In genomic region chr18:3869848-3870247, GRCh38 we compare ENCODE assay signal across 8 cellular contexts.
DNase-seq lines count a peak whose midpoint lies in the region; ATAC-seq, FAIRE-seq and TF ChIP-seq lines count a peak whose summit lies in the region.

No MANE protein-coding gene starts in this region.

- H3K27me3 Mint-ChIP-seq in CD14-positive monocyte (ENCODE audit: low read depth in 3 of 3): peaks cover 0 to 1% (median 0%) of the 10 kb centered on the region in 3 donors

- H3K4me1 ChIP-seq in PC-3 (ENCODE audit: insufficient read depth, low read length) (no peaks in the 10 kb centered on the region), sigmoid colon (no peaks in the 10 kb centered on the region)

- no peaks in the 10 kb centered on the region for H3K9me2 ChIP-seq in PC-3 (replicated peaks; ENCODE audit: low read length)

- H3K4me3 ChIP-seq in PC-3 (ENCODE audit: low read length) (no peak overlapping the region), fibroblast of pulmonary artery (replicated peaks; ENCODE audit: low read depth, low read length) (no peak overlapping the region), sigmoid colon (no peak overlapping the region)

- no peak overlapping the region for H3K4me3 Mint-ChIP-seq in CD14-positive monocyte

- peak; percentile 74 for ATAC-seq in PC-3

- H3K36me3 ChIP-seq in PC-3 (ENCODE audit: low read depth, low read length): no peaks in the 10 kb centered on the region
- no peaks in the 10 kb centered on the region for H3K36me3 ChIP-seq in sigmoid colon

- 14 to 34% methylated on average over 2 of the region's 2 CpGs for WGBS in sigmoid colon, 2 donors

- H3K4me2 ChIP-seq in PC-3 (ENCODE audit: low read length): no peak overlapping the region

- peaks cover 48% of the 10 kb centered on the region for H3K27me3 ChIP-seq in PC-3 (ENCODE audit: low read length)
- H3K27me3 ChIP-seq in sigmoid colon: no peaks in the 10 kb centered on the region

- H3K36me3 Mint-ChIP-seq in CD14-positive monocyte: no peaks in the 10 kb centered on the region

- H3K79me2 ChIP-seq in PC-3 (ENCODE audit: low read length): no peaks in the 10 kb centered on the region

- no peak overlapping the region for H2AFZ ChIP-seq in PC-3 (ENCODE audit: low read length)

- peaks cover 27% of the 10 kb centered on the region for H3K4me1 Mint-ChIP-seq in CD14-positive monocyte

- intact Hi-C loops in CD14-positive monocyte (cut with micrococcal nuclease) (loop anchor here (5.0 to 10.0 kb wide), 6 partner anchors 95 to 595 kb away; no protein-coding TSS in a partner anchor), PC-3 (cut with micrococcal nuclease) (loop anchor here (1.0 kb wide), 2 partner anchors 99 to 167 kb away; no protein-coding TSS in a partner anchor), sigmoid colon (cut with DNase I) (loop anchor here (1.0 to 5.0 kb wide), 2 partner anchors 99 to 168 kb away; no protein-coding TSS in a partner anchor)

- no peak for TF ChIP-seq EP300 in sigmoid colon (IDR thresholded peaks at IDR 0.05)

- peak; percentile 71 for TF ChIP-seq CTCF in CD14-positive monocyte (IDR thresholded peaks at IDR 0.05)
- TF ChIP-seq CTCF in PC-3 (conservative IDR thresholded peaks at IDR 0.05; ENCODE audit: low read depth, low read length): peak; percentile 76
- peak; percentile 55 for TF ChIP-seq CTCF in fibroblast of pulmonary artery (IDR thresholded peaks at IDR 0.05; ENCODE audit: low read length, missing control alignments)
- TF ChIP-seq CTCF in sigmoid colon (IDR thresholded peaks at IDR 0.05): peak in 3 of 4 experiments; percentile 14 to 37 (median 17)

- BruUV-seq in PC-3 (replicated peaks; lab: Mats Ljungman, UMichigan): no TSS peak

- H3F3A ChIP-seq in PC-3 (ENCODE audit: low read length, unreplicated experiment): no peaks in the 10 kb centered on the region

- TF ChIP-seq POLR2A in sigmoid colon (IDR thresholded peaks at IDR 0.05): no peak

- H3K9ac ChIP-seq in PC-3 (ENCODE audit: low read length): no peak overlapping the region

- H3K9me3 ChIP-seq in PC-3 (ENCODE audit: low read length) (no peaks in the 10 kb centered on the region), sigmoid colon (no peaks in the 10 kb centered on the region)

- FAIRE-seq in HTR-8/SVneo (lab: Jason Lieb, UNC): no peak

- H4K20me1 ChIP-seq in PC-3 (ENCODE audit: low read length): no peaks in the 10 kb centered on the region

- H3K27ac ChIP-seq in PC-3 (ENCODE audit: low read length) (no peak overlapping the region), sigmoid colon (no peak overlapping the region)

- H3K27ac Mint-ChIP-seq in CD14-positive monocyte: no peak overlapping the region

- H3K9me3 Mint-ChIP-seq in CD14-positive monocyte: no peaks in the 10 kb centered on the region

- CTCF ChIA-PET in PC-3 (lab: Charles Lee): interaction anchor here (0.6 to 1.9 kb wide), 6 partner anchors 99 to 422 kb away, joined by 3 to 15 read pairs (median 4); no protein-coding TSS in a partner anchor

- DNase-seq in CD14-positive monocyte (ENCODE audit: low spot score) (no peak), HTR-8/SVneo (ENCODE audit: insufficient read length, low spot score) (peak; percentile 24), PC-3 (peak; percentile 72), fibroblast of pulmonary artery (ENCODE audit: low read depth) (peak; percentile 83), sigmoid colon (no peak), T-helper 1 cell (no peak), GM19238 (ENCODE audit: insufficient read length, low spot score) (no peak)
- DNase-seq in activated naive CD4-positive, alpha-beta T cell (lab: John Stamatoyannopoulos, UW): no peak

- POLR2A ChIA-PET in PC-3 (lab: Charles Lee; ENCODE audit: unreplicated experiment): no interaction called here

Comparison
In these comparisons a context has a peak if more than half of its experiments do, and no peak if none do; other contexts are left out.
1. DNase-seq: peak in HTR-8/SVneo (single experiment), PC-3 (single experiment) and fibroblast of pulmonary artery (single experiment); none in CD14-positive monocyte (single experiment), sigmoid colon (single experiment), T-helper 1 cell (0 of 5), activated naive CD4-positive, alpha-beta T cell (0 of 4) and GM19238 (single experiment).
2. CTCF ChIP-seq: peak in every context shown above with its lines; median percentile 76 in PC-3; 71 in CD14-positive monocyte; 55 in fibroblast of pulmonary artery; 17 in sigmoid colon.